Comparison of ENCODE assay signal across 25 cellular contexts in genomic region chr5:34521628-34522290, GRCh38.
DNase-seq lines count a peak whose midpoint lies in the region; ATAC-seq and TF ChIP-seq lines count a peak whose summit lies in the region.
"Had no signal": no experiment of that assay in that cellular context is flagged by ENCODE, and none has a peak within 500 bp of the region (broad histone marks: within the 10 kb centered on the region; RNA-seq: fewer than 3 reads in every experiment).

No MANE protein-coding gene starts in this region.

- peak overlapping the region; percentile 50 for H3K4me3 Mint-ChIP-seq in Caco-2 (ENCODE audit: unreplicated experiment)
- H3K4me3 Mint-ChIP-seq: activated naive CD8-positive, alpha-beta T cell treated with anti-CD3 and anti-CD28 coated beads, Interleukin-2, amount 10 ng/mL, durations not matched to agents 7 days and 5 days; CD4-positive, alpha-beta memory T cell; immature natural killer cell; naive thymus-derived CD4-positive, alpha-beta T cell had no signal

- H3K27ac ChIP-seq in OCI-LY3 (ENCODE audit: low read length) = no peak overlapping the region
- H3K27ac ChIP-seq in esophagus muscularis mucosa (replicated peaks in 1 of 4) = peak overlapping the region; percentile 70 to 80 (median 75)
- no peak overlapping the region for H3K27ac ChIP-seq in parathyroid adenoma
- H3K27ac ChIP-seq: cardiac muscle cell, dorsolateral prefrontal cortex, SJCRH30, testis had no signal

- H3K9me3 ChIP-seq in Caco-2 = no peaks in the 10 kb centered on the region
- no peaks in the 10 kb centered on the region for H3K9me3 ChIP-seq in OCI-LY3 (ENCODE audit: insufficient read depth, low read length)
- no peaks in the 10 kb centered on the region for H3K9me3 ChIP-seq in esophagus muscularis mucosa
- no peaks in the 10 kb centered on the region for H3K9me3 ChIP-seq in parathyroid adenoma (ENCODE audit: control insufficient read depth, low read length)
- H3K9me3 ChIP-seq: SJCRH30, testis had no signal

- ATAC-seq in HG03432 (IDR thresholded peaks at IDR 0.05; ENCODE audit: unreplicated experiment) = no peak
- ATAC-seq: activated CD4-positive, CD25-positive, alpha-beta regulatory T cell treated with anti-CD3 and anti-CD28 coated beads, Interleukin-2, amount 50 U/mL, for 24 hours; naive thymus-derived CD4-positive, alpha-beta T cell had no signal

- H3K4me2 ChIP-seq in OCI-LY3 (ENCODE audit: low read length) (no peak overlapping the region), parathyroid adenoma (ENCODE audit: low read length) (no peak overlapping the region)

- no peaks in the 10 kb centered on the region for H3K27me3 Mint-ChIP-seq in Caco-2 (ENCODE audit: insufficient read depth, unreplicated experiment)

- H3K27ac Mint-ChIP-seq in Caco-2 (ENCODE audit: unreplicated experiment) = peak overlapping the region; percentile 90
- H3K27ac Mint-ChIP-seq: activated naive CD8-positive, alpha-beta T cell treated with anti-CD3 and anti-CD28 coated beads, Interleukin-2, amount 10 ng/mL, durations not matched to agents 7 days and 5 days; CD4-positive, alpha-beta memory T cell; immature natural killer cell; naive thymus-derived CD4-positive, alpha-beta T cell had no signal

- no peak for TF ChIP-seq POLR2A in esophagus muscularis mucosa (IDR thresholded peaks at IDR 0.05; ENCODE audit: low read depth)

- H2AFZ ChIP-seq in OCI-LY3 (ENCODE audit: low read depth, low read length) = peak overlapping the region; percentile 91; the same call in 1 of the 2 replicates
- H2AFZ ChIP-seq in parathyroid adenoma = peak overlapping the region; percentile 24

- H3K4me1 ChIP-seq in Caco-2 (peaks cover 31% of the 10 kb centered on the region), OCI-LY3 (ENCODE audit: low read length) (peaks cover 43% of the 10 kb centered on the region), esophagus muscularis mucosa (peaks cover 5 to 34% (median 15%) of the 10 kb centered on the region in 4 donors), parathyroid adenoma (no peaks in the 10 kb centered on the region)
- H3K4me1 ChIP-seq: SJCRH30 had no signal

- CTCF ChIA-PET in Caco-2 (lab: Charles Lee) = no interaction called here

- H3K4me3 ChIP-seq in Caco-2 (ENCODE audit: low read depth, low read length) = no peak overlapping the region
- H3K4me3 ChIP-seq in OCI-LY3 (ENCODE audit: low read length) = no peak overlapping the region
- H3K4me3 ChIP-seq in esophagus muscularis mucosa = no peak overlapping the region
- H3K4me3 ChIP-seq in parathyroid adenoma (ENCODE audit: low read depth, low read length) = no peak overlapping the region
- H3K4me3 ChIP-seq: cardiac muscle cell, dorsolateral prefrontal cortex, lung, SJCRH30, testis had no signal

- H3K79me2 ChIP-seq in OCI-LY3 (ENCODE audit: low read length) (no peaks in the 10 kb centered on the region), parathyroid adenoma (no peaks in the 10 kb centered on the region)

- BruUV-seq in Caco-2 (replicated peaks; lab: Mats Ljungman, UMichigan) = no TSS peak

- no peaks in the 10 kb centered on the region for H3K36me3 ChIP-seq in Caco-2 (ENCODE audit: control insufficient read depth, insufficient read depth, low read length)
- H3K36me3 ChIP-seq in OCI-LY3 (replicated peaks; ENCODE audit: low read depth, low read length) = no peaks in the 10 kb centered on the region
- H3K36me3 ChIP-seq in esophagus muscularis mucosa = no peaks in the 10 kb centered on the region
- no peaks in the 10 kb centered on the region for H3K36me3 ChIP-seq in parathyroid adenoma (ENCODE audit: control insufficient read depth, insufficient read depth, low read length)
- H3K36me3 ChIP-seq: cardiac muscle cell, SJCRH30 had no signal

- H4K20me1 ChIP-seq in OCI-LY3 (ENCODE audit: insufficient read depth, low read length) = no peaks in the 10 kb centered on the region

- TF ChIP-seq CTCF in Caco-2 (IDR thresholded peaks at IDR 0.05; ENCODE audit: insufficient read depth in 1 of 2, low read depth in 1 of 2, low read length in 1 of 2, severe bottlenecking in 1 of 2, unreplicated experiment in 1 of 2) (no peak), OCI-LY3 (IDR thresholded peaks at IDR 0.05; ENCODE audit: low read depth, low read length) (no peak), esophagus muscularis mucosa (IDR thresholded peaks at IDR 0.05) (no peak), parathyroid adenoma (IDR thresholded peaks at IDR 0.05) (no peak)

- POLR2A ChIA-PET in Caco-2 (lab: Charles Lee) = interaction anchor here (0.7 kb wide), 1 partner anchor 195 kb away, joined by 3 read pairs; no protein-coding TSS in a partner anchor

- 81% methylated on average over 8 of the region's 8 CpGs for WGBS in esophagus muscularis mucosa

- H3K9ac ChIP-seq in OCI-LY3 (ENCODE audit: low read length) = no peak overlapping the region
- H3K9ac ChIP-seq in parathyroid adenoma = no peak overlapping the region

- H3K36me3 Mint-ChIP-seq in Caco-2 (ENCODE audit: insufficient read depth, unreplicated experiment) = peaks cover 7% of the 10 kb centered on the region
- H3K36me3 Mint-ChIP-seq: activated naive CD8-positive, alpha-beta T cell treated with anti-CD3 and anti-CD28 coated beads, Interleukin-2, amount 10 ng/mL, durations not matched to agents 7 days and 5 days; CD4-positive, alpha-beta memory T cell; immature natural killer cell; naive thymus-derived CD4-positive, alpha-beta T cell had no signal

- peaks cover 40% of the 10 kb centered on the region for H3K4me1 Mint-ChIP-seq in Caco-2 (ENCODE audit: low read depth, unreplicated experiment)
- H3K4me1 Mint-ChIP-seq: activated naive CD8-positive, alpha-beta T cell treated with anti-CD3 and anti-CD28 coated beads, Interleukin-2, amount 10 ng/mL, durations not matched to agents 7 days and 5 days had no signal

- H3K27me3 ChIP-seq in Caco-2 (replicated peaks; ENCODE audit: control insufficient read depth, insufficient read depth, low read length) (no peaks in the 10 kb centered on the region), OCI-LY3 (ENCODE audit: low read depth, low read length) (no peaks in the 10 kb centered on the region), esophagus muscularis mucosa (no peaks in the 10 kb centered on the region), parathyroid adenoma (ENCODE audit: control insufficient read depth, insufficient read depth, low read length) (no peaks in the 10 kb centered on the region)
- H3K27me3 ChIP-seq: cardiac muscle cell, SJCRH30, testis had no signal

- no peaks in the 10 kb centered on the region for H3K9me3 Mint-ChIP-seq in Caco-2 (ENCODE audit: unreplicated experiment)
- H3K9me3 Mint-ChIP-seq: activated naive CD8-positive, alpha-beta T cell treated with anti-CD3 and anti-CD28 coated beads, Interleukin-2, amount 10 ng/mL, durations not matched to agents 7 days and 5 days; CD4-positive, alpha-beta memory T cell; immature natural killer cell; naive thymus-derived CD4-positive, alpha-beta T cell had no signal

- DNase-seq in Caco-2 (peak; percentile 83 to 90), esophagus muscularis mucosa (ENCODE audit: extremely low spot score) (no peak), midbrain (lab: John Stamatoyannopoulos, UW) (no peak), NCI-H2029 treated with DMSO at 0.1 percent for 48 hours (lab: John Stamatoyannopoulos, UW) (no peak), NCI-H446 treated with DMSO at 0.1 percent for 48 hours (lab: John Stamatoyannopoulos, UW) (no peak)
- DNase-seq: ACHN; activated CD8-positive, alpha-beta memory T cell treated with anti-CD3 and anti-CD28 coated beads for 24 hours; activated naive CD8-positive, alpha-beta T cell treated with anti-CD3 and anti-CD28 coated beads, Interleukin-2, amount 10 ng/mL, durations not matched to agents 7 days and 5 days; CD4-positive, alpha-beta memory T cell; dorsolateral prefrontal cortex; erythroblast; immature natural killer cell; naive thymus-derived CD4-positive, alpha-beta T cell; NCI-H187; NCI-H345; SJCRH30; stimulated activated CD4-positive, alpha-beta T cell treated with anti-CD3 and anti-CD28 coated beads, Interleukin-12 subunit alpha, Interleukin-12 subunit beta, amount 100 ng/mL, for 4 hours; T-helper 2 cell; testis had no signal

- no peak for TF ChIP-seq EP300 in esophagus muscularis mucosa (IDR thresholded peaks at IDR 0.05)

- intact Hi-C loops in Caco-2 (cut with micrococcal nuclease; ENCODE audit: unreplicated experiment) (loop anchor here (1.0 to 10.0 kb wide), 5 partner anchors 10 to 327 kb away; no protein-coding TSS in a partner anchor), esophagus muscularis mucosa (cut with DNase I) (loop anchor here (2.0 to 5.0 kb wide), 3 partner anchors 136 to 371 kb away; partner anchors contain the start of genes RAI14 and TTC23L)

Comparison
In these comparisons a context has a peak if more than half of its experiments do, and no peak if none do; other contexts are left out.
1. DNase-seq: peak in Caco-2 (2 of 2); none in esophagus muscularis mucosa (single experiment), midbrain (single experiment), NCI-H2029 treated with DMSO at 0.1 percent for 48 hours (single experiment) and NCI-H446 treated with DMSO at 0.1 percent for 48 hours (single experiment).
2. H3K27ac ChIP-seq: peak in esophagus muscularis mucosa (4 of 4); none in OCI-LY3 (single experiment) and parathyroid adenoma (single experiment).